In the genomic region with DNA sequence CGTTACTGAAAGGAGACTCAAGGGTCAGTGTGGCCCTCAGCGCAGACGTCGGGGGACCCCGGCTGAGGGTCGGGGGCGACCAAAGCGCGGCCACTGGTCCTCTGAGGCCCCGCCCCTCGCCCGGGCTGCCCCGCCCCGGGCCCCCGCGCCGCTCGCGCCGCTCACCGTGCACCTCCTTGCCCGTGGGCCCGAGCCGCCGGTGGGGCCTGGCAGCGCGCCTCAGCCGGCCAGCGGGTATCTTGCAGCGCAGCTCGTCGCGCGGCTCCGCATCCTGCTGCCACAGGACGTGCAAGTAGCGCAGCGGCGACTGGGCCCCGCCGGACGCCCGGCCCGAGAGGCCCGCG, we compare ENCODE assay signal across 8 cellular contexts. TPM values are rescaled to one million over a fixed set of nuclear protein-coding genes. Genes with fewer than 3 reads are reported as not detected.
DNase-seq lines count a peak whose midpoint lies in the region; ATAC-seq and TF ChIP-seq lines count a peak whose summit lies in the region.

No MANE protein-coding gene starts in this region.

- H3K4me2 ChIP-seq in parathyroid adenoma (ENCODE audit: low read length): peak overlapping the region; percentile 91

- TF ChIP-seq CTCF in foreskin fibroblast (IDR thresholded peaks at IDR 0.05; ENCODE audit: low read depth, low read length): no peak
- no peak for TF ChIP-seq CTCF in parathyroid adenoma (IDR thresholded peaks at IDR 0.05)

- DNase-seq in GDM1 (lab: John Stamatoyannopoulos, UW) (peak; percentile 39), activated T-cell treated with anti-CD3 and anti-CD28 coated beads for 4 hours (peak; percentile 19), foreskin fibroblast (peak; percentile 23 to 66), hippocampal formation (lab: John Stamatoyannopoulos, UW) (no peak), NCI-H1417 treated with DMSO at 0.1 percent for 48 hours (lab: John Stamatoyannopoulos, UW) (no peak)

- no peaks in the 10 kb centered on the region for H3K4me1 ChIP-seq in HUES64 (ENCODE audit: insufficient read depth, low read length)
- no peaks in the 10 kb centered on the region for H3K4me1 ChIP-seq in parathyroid adenoma

- H3K9ac ChIP-seq in HUES64 (ENCODE audit: low read depth, low read length) (peak overlapping the region; percentile 58), parathyroid adenoma (no peak overlapping the region)

- H2AFZ ChIP-seq in parathyroid adenoma: peak overlapping the region; percentile 79

- H3K27me3 ChIP-seq in HUES64 (ENCODE audit: insufficient read depth, low read length): no peaks in the 10 kb centered on the region
- no peaks in the 10 kb centered on the region for H3K27me3 ChIP-seq in parathyroid adenoma (ENCODE audit: control insufficient read depth, insufficient read depth, low read length)

- H3K27ac ChIP-seq in HUES64 (ENCODE audit: low read depth, low read length) (peak overlapping the region; percentile 62; the same call in 1 of the 2 replicates), parathyroid adenoma (peak overlapping the region; percentile 80)

- peak; percentile 41 for ATAC-seq in GM21526 (IDR thresholded peaks at IDR 0.05; ENCODE audit: low FRiP score, unreplicated experiment)

- no peaks in the 10 kb centered on the region for H3K9me3 ChIP-seq in HUES64 (ENCODE audit: insufficient read depth, low read depth, low read length)
- H3K9me3 ChIP-seq in parathyroid adenoma (ENCODE audit: control insufficient read depth, low read length): no peaks in the 10 kb centered on the region

- under 1% methylated on average over 46 of the region's 46 CpGs for WGBS in HUES64

- H3K36me3 ChIP-seq in HUES64 (ENCODE audit: insufficient read depth, low read length) (peaks cover 6% of the 10 kb centered on the region), parathyroid adenoma (ENCODE audit: control insufficient read depth, insufficient read depth, low read length) (no peaks in the 10 kb centered on the region)

- H3K4me3 ChIP-seq in HUES64 (ENCODE audit: low read length): peak overlapping the region; percentile 75
- peak overlapping the region; percentile 61 to 85 for H3K4me3 ChIP-seq in foreskin fibroblast (ENCODE audit: low read depth in 1 of 2, low read length in 2 of 2)
- H3K4me3 ChIP-seq in parathyroid adenoma (ENCODE audit: low read depth, low read length): peak overlapping the region; percentile 70

- H3K79me2 ChIP-seq in parathyroid adenoma: peaks cover 8% of the 10 kb centered on the region

RNA-seq across cellular contexts. Expression of a gene that starts 0.4 kb away (rescaled TPM):
- 10.6 TPM for polyA plus RNA-seq in HUES64 (2013, experiment 1 of 2)
- polyA plus RNA-seq in HUES64 (2013, experiment 2 of 2): 10.8 TPM

RNA-seq across cellular contexts. Expression of a gene that starts 5.5 kb away (rescaled TPM):
- polyA plus RNA-seq in HUES64 (2013, experiment 1 of 2): 346 TPM
- 404 TPM for polyA plus RNA-seq in HUES64 (2013, experiment 2 of 2)

RNA-seq across cellular contexts. Expression of a gene that starts 20.5 kb away (rescaled TPM):
- polyA plus RNA-seq in HUES64 (2013, experiment 1 of 2): 0.20 TPM
- polyA plus RNA-seq in HUES64 (2013, experiment 2 of 2): not detected

RNA-seq across cellular contexts. Expression of a gene that starts 36.0 kb away (rescaled TPM):
- polyA plus RNA-seq in HUES64 (2013, experiment 1 of 2): 16.9 TPM
- polyA plus RNA-seq in HUES64 (2013, experiment 2 of 2): 20.7 TPM

Comparison
In these comparisons a context has a peak if more than half of its experiments do, and no peak if none do; other contexts are left out.
1. DNase-seq: peak in GDM1 (single experiment), activated T-cell treated with anti-CD3 and anti-CD28 coated beads for 4 hours (single experiment) and foreskin fibroblast (2 of 2); none in hippocampal formation (0 of 2) and NCI-H1417 treated with DMSO at 0.1 percent for 48 hours (single experiment).
2. Peak in every context shown above with its lines, with median percentiles within 50 percentile points of each other: H3K4me3 ChIP-seq.